ENCODE assay signal across 14 cellular contexts in genomic region chr10:117496031-117496430, GRCh38. TPM values are rescaled to one million over a fixed set of nuclear protein-coding genes. Genes with fewer than 3 reads are reported as not detected.
"Had no signal": no experiment of that assay in that cellular context is flagged by ENCODE, and none has a peak within 500 bp of the region (broad histone marks: within the 10 kb centered on the region; RNA-seq: fewer than 3 reads in every experiment).

No MANE protein-coding gene starts in this region.

- H3K79me2 ChIP-seq: parathyroid adenoma had no signal

- H3K4me1 ChIP-seq: esophagus squamous epithelium, lower lobe of right lung, parathyroid adenoma, prostate gland, right atrium auricular region, testis, upper lobe of left lung had no signal

- H3K36me3 ChIP-seq: esophagus squamous epithelium, lower lobe of right lung, prostate gland, right atrium auricular region, spleen, tibial artery, upper lobe of left lung had no signal

- H3K9ac ChIP-seq: parathyroid adenoma had no signal

- H3K9me3 ChIP-seq: esophagus squamous epithelium, lower lobe of right lung, prostate gland, right atrium auricular region, spleen, testis, tibial artery, upper lobe of left lung had no signal

- H3K27me3 ChIP-seq: right atrium auricular region, testis, tibial artery, upper lobe of left lung had no signal

- DNase-seq: cortex of kidney had no signal

- H3K4me3 ChIP-seq: esophagus squamous epithelium, lower lobe of right lung, prostate gland, right atrium auricular region, skin epidermis, spleen, testis, tibial artery, upper lobe of left lung had no signal

- H3K27ac ChIP-seq: esophagus squamous epithelium, lower lobe of right lung, parathyroid adenoma, prostate gland, right atrium auricular region, skin epidermis, spleen, testis, tibial artery, upper lobe of left lung had no signal

- FAIRE-seq: urothelium cell line had no signal

RNA-seq across cellular contexts. Expression of gene EMX2, which starts 46.5 kb away (rescaled TPM):
- total RNA-seq: dermis microvascular lymphatic vessel endothelial cell; lower lobe of right lung; natural killer cell treated with Interleukin-12 subunit alpha and Interleukin-12 subunit beta and Interleukin-15 and Interleukin-18, amount 100 ng/mL, for 72 hours; spleen had no signal
